ENCODE assay signal across 8 cellular contexts in genomic region chr13:52599037-52599852, GRCh38. TPM values are rescaled to one million over a fixed set of nuclear protein-coding genes. Genes with fewer than 3 reads are reported as not detected.
DNase-seq lines count a peak whose midpoint lies in the region; ATAC-seq and TF ChIP-seq lines count a peak whose summit lies in the region.

No MANE protein-coding gene starts in this region.

- H3K4me3 ChIP-seq in CD4-positive, CD25-positive, alpha-beta regulatory T cell (ENCODE audit: low read depth, low read length): peak overlapping the region; percentile 48
- H3K4me3 ChIP-seq in brain microvascular endothelial cell (ENCODE audit: low read depth, low read length): peak overlapping the region; percentile 61
- peak overlapping the region; percentile 48 to 79 (median 76) for H3K4me3 ChIP-seq in subcutaneous abdominal adipose tissue (ENCODE audit: low read depth in 1 of 5, low read length in 5 of 5)

- no peaks in the 10 kb centered on the region for H3K9me3 ChIP-seq in CD4-positive, CD25-positive, alpha-beta regulatory T cell (ENCODE audit: control insufficient read depth in 2 of 2, low read length in 2 of 2)
- no peaks in the 10 kb centered on the region for H3K9me3 ChIP-seq in subcutaneous abdominal adipose tissue (ENCODE audit: control insufficient read depth in 5 of 5, low read length in 5 of 5)

- no peak overlapping the region for H3K27ac ChIP-seq in CD4-positive, CD25-positive, alpha-beta regulatory T cell (ENCODE audit: insufficient read depth, low read length, poor library complexity, severe bottlenecking)
- H3K27ac ChIP-seq in brain microvascular endothelial cell (peak overlapping the region; percentile 59), subcutaneous abdominal adipose tissue (ENCODE audit: low read depth, low read length) (no peak overlapping the region)

- H3K4me1 Mint-ChIP-seq in CD4-positive, CD25-positive, alpha-beta regulatory T cell: peaks cover 4 to 13% (median 9%) of the 10 kb centered on the region in 4 donors

- peak overlapping the region in 3 of 5 donors; percentile 45 to 71 (median 60) for H3K9ac ChIP-seq in subcutaneous abdominal adipose tissue (ENCODE audit: low read length in 5 of 5)

- no peak for ATAC-seq in CD4-positive, CD25-positive, alpha-beta regulatory T cell (ENCODE audit: low read depth in 2 of 2)
- ATAC-seq in GM21381 (IDR thresholded peaks at IDR 0.05; ENCODE audit: unreplicated experiment) (peak; percentile 13), left colon (peak; percentile 51)

- peaks cover 12% of the 10 kb centered on the region for H3K27me3 ChIP-seq in CD4-positive, CD25-positive, alpha-beta regulatory T cell (ENCODE audit: control insufficient read depth, insufficient read depth, low read length)
- H3K27me3 ChIP-seq in brain microvascular endothelial cell (replicated peaks) (no peaks in the 10 kb centered on the region), subcutaneous abdominal adipose tissue (ENCODE audit: control insufficient read depth in 5 of 5, insufficient read depth in 4 of 5, low read length in 5 of 5) (peaks cover 0 to 10% (median 0%) of the 10 kb centered on the region in 5 donors)

- in situ Hi-C loops in brain microvascular endothelial cell (cut with HindIII; ENCODE audit: low pct_ligation_motif_present, low sequenced_read_pairs): no loop called here

- peak overlapping the region; percentile 42 to 79 (median 72) for H3K4me3 Mint-ChIP-seq in CD4-positive, CD25-positive, alpha-beta regulatory T cell

- H3K27me3 Mint-ChIP-seq in CD4-positive, CD25-positive, alpha-beta regulatory T cell: peaks cover 53% of the 10 kb centered on the region

- peaks cover 16% of the 10 kb centered on the region for H3K4me1 ChIP-seq in CD4-positive, CD25-positive, alpha-beta regulatory T cell (ENCODE audit: control insufficient read depth, insufficient read depth, low read length, poor library complexity, severe bottlenecking)
- peaks cover 2 to 18% (median 12%) of the 10 kb centered on the region in 5 donors for H3K4me1 ChIP-seq in subcutaneous abdominal adipose tissue (ENCODE audit: control insufficient read depth in 5 of 5, insufficient read depth in 5 of 5, low read length in 5 of 5)

- intact Hi-C loops in left colon (cut with DNase I, micrococcal nuclease): no loop called here

- no peak overlapping the region for H3K27ac Mint-ChIP-seq in CD4-positive, CD25-positive, alpha-beta regulatory T cell

- H3K36me3 ChIP-seq in CD4-positive, CD25-positive, alpha-beta regulatory T cell (ENCODE audit: control insufficient read depth, insufficient read depth, low read length): no peaks in the 10 kb centered on the region
- H3K36me3 ChIP-seq in brain microvascular endothelial cell (replicated peaks): no peaks in the 10 kb centered on the region
- H3K36me3 ChIP-seq in subcutaneous abdominal adipose tissue (ENCODE audit: control insufficient read depth in 5 of 5, insufficient read depth in 5 of 5, low read length in 5 of 5): no peaks in the 10 kb centered on the region

- peaks cover 0 to 5% (median 0%) of the 10 kb centered on the region in 7 donors for H3K9me3 Mint-ChIP-seq in CD4-positive, CD25-positive, alpha-beta regulatory T cell

- peak in 1 of 3 donors; percentile 7 for DNase-seq in CD4-positive, CD25-positive, alpha-beta regulatory T cell
- DNase-seq in NCI-H1092 (lab: John Stamatoyannopoulos, UW) (peak; percentile 34), brain microvascular endothelial cell (peak; percentile 60), left colon (no peak), DMS114 treated with DMSO at 0.1 percent for 48 hours (lab: John Stamatoyannopoulos, UW; ENCODE audit: unreplicated experiment) (no peak), Ammon's horn (ENCODE audit: low spot score) (no peak)

- no peaks in the 10 kb centered on the region for H3K36me3 Mint-ChIP-seq in CD4-positive, CD25-positive, alpha-beta regulatory T cell

- TF ChIP-seq CTCF in brain microvascular endothelial cell (IDR thresholded peaks at IDR 0.05; ENCODE audit: low read depth, low read length, missing control alignments): no peak

RNA-seq across cellular contexts. Expression of gene HNRNPA1L2, which starts 43.0 kb away (rescaled TPM):
- 12.1 TPM for total RNA-seq in CD4-positive, CD25-positive, alpha-beta regulatory T cell
- 1 to 10 TPM; 7.1 to 8.6 (median 7.4) TPM for polyA plus RNA-seq in CD4-positive, CD25-positive, alpha-beta regulatory T cell
- total RNA-seq in left colon: 1 to 10 TPM; 2.6 to 3.3 TPM

RNA-seq across cellular contexts. Expression of gene SUGT1, which starts 53.4 kb away (rescaled TPM):
- total RNA-seq in CD4-positive, CD25-positive, alpha-beta regulatory T cell: 32.7 TPM
- polyA plus RNA-seq in CD4-positive, CD25-positive, alpha-beta regulatory T cell: 10 to 100 TPM; 49.5 to 58.6 (median 55.3) TPM
- 10 to 100 TPM; 39.8 to 41.6 TPM for total RNA-seq in left colon

Comparison
In these comparisons a context has a peak if more than half of its experiments do, and no peak if none do; other contexts are left out.
1. ATAC-seq: peak in GM21381 (single experiment) and left colon (single experiment); none in CD4-positive, CD25-positive, alpha-beta regulatory T cell (0 of 2).
2. DNase-seq: peak in NCI-H1092 (single experiment) and brain microvascular endothelial cell (single experiment); none in left colon (0 of 2), DMS114 treated with DMSO at 0.1 percent for 48 hours (single experiment) and Ammon's horn (single experiment).
3. Peak in every context shown above with its lines, with median percentiles within 50 percentile points of each other: H3K4me3 ChIP-seq.